Comparison of ENCODE assay signal across 16 cellular contexts in genomic region chr13:87536499-87536898, GRCh38.
A peak's percentile ranks its signal among the peaks of the same experiment; 100 is the strongest.
DNase-seq lines count a peak whose midpoint lies in the region; ATAC-seq and TF ChIP-seq lines count a peak whose summit lies in the region.
"Had no signal": no experiment of that assay in that cellular context is flagged by ENCODE, and none has a peak within 500 bp of the region (broad histone marks: within the 10 kb centered on the region; RNA-seq: fewer than 3 reads in every experiment).

No MANE protein-coding gene starts in this region.

- TF ChIP-seq POLR2A in prostate gland (IDR thresholded peaks at IDR 0.05): no peak

- in situ Hi-C loops in ACHN (cut with HindIII; ENCODE audit: low pct_ligation_motif_present, low pct_unique_long_range_greater_than_20kb, low sequenced_read_pairs): no loop called here

- H3K27me3 ChIP-seq in prostate gland (replicated peaks; ENCODE audit: insufficient read depth): no peaks in the 10 kb centered on the region

- H3K4me1 ChIP-seq in prostate gland (replicated peaks): no peaks in the 10 kb centered on the region

- no peaks in the 10 kb centered on the region for H3K9me3 ChIP-seq in prostate gland

- H3K36me3 ChIP-seq in prostate gland: no peaks in the 10 kb centered on the region

- no peak overlapping the region for H3K27ac ChIP-seq in prostate gland

- ATAC-seq in GM19463 (IDR thresholded peaks at IDR 0.05; ENCODE audit: unreplicated experiment) (peak; percentile 57), HG03135 (IDR thresholded peaks at IDR 0.05; ENCODE audit: unreplicated experiment) (peak; percentile 52)

- DNase-seq in CMK (ENCODE audit: low read depth) (peak; percentile 63), OCI-M1 (lab: John Stamatoyannopoulos, UW) (peak; percentile 95), ACHN (no peak), prostate gland (ENCODE audit: low spot score) (no peak), GM20000 (ENCODE audit: low spot score) (no peak), KG1 (lab: John Stamatoyannopoulos, UW) (no peak)
- DNase-seq: activated CD4-positive, alpha-beta T cell treated with anti-CD3 and anti-CD28 coated beads for 48 hours; activated T-cell treated with anti-CD3 and anti-CD28 coated beads, Interleukin-2, amount 50 U/mL, for 48 hours; aorta; effector memory CD4-positive, alpha-beta T cell; foreskin melanocyte; NCI-H446 treated with DMSO at 0.1 percent for 48 hours; retina; stimulated activated CD4-positive, alpha-beta T cell treated with anti-CD3 and anti-CD28 coated beads, Interleukin-2, amount 100 ng/mL, for 24 hours had no signal

- TF ChIP-seq CTCF in prostate gland (IDR thresholded peaks at IDR 0.05) (no peak), GM20000 (IDR thresholded peaks at IDR 0.05; ENCODE audit: extremely low read depth, missing control alignments) (no peak)

- H3K4me3 ChIP-seq in prostate gland: no peak overlapping the region

- WGBS in prostate gland: 94% methylated on average over 2 of the region's 2 CpGs

- intact Hi-C loops in prostate gland (cut with DNase I): no loop called here

Comparison
In these comparisons a context has a peak if more than half of its experiments do, and no peak if none do; other contexts are left out.
1. DNase-seq: peak in CMK (single experiment) and OCI-M1 (single experiment); none in ACHN (single experiment), prostate gland (single experiment), GM20000 (single experiment) and KG1 (single experiment).